ENCODE assay signal across 8 cellular contexts in genomic region chr6:33247977-33248642, GRCh38. TPM values are rescaled to one million over a fixed set of nuclear protein-coding genes. Genes with fewer than 3 reads are reported as not detected.
DNase-seq lines count a peak whose midpoint lies in the region; ATAC-seq lines count a peak whose summit lies in the region.

No MANE protein-coding gene starts in this region.

- DNase-seq in HK-2 (ENCODE audit: unreplicated experiment) = peak; percentile 89
- DNase-seq in NCI-H748 treated with DMSO at 0.1 percent for 48 hours (lab: John Stamatoyannopoulos, UW) = peak; percentile 89
- peak; percentile 89 to 90 for DNase-seq in activated CD4-positive, alpha-beta T cell treated with anti-CD3 and anti-CD28 coated beads, Interleukin-2, amount 50 U/mL, for 24 hours (ENCODE audit: low read depth in 1 of 2, low spot score in 1 of 2)
- DNase-seq in dedifferentiated amniotic fluid mesenchymal stem cell (ENCODE audit: extremely low spot score) = peak; percentile 83
- DNase-seq in left lobe of liver (ENCODE audit: low spot score) = peak; percentile 88
- DNase-seq in stimulated activated CD4-positive, alpha-beta T cell treated with anti-CD3 and anti-CD28 coated beads, Interleukin-1b, Interleukin-23, amount 100 ng/mL, for 48 hours = peak; percentile 90

- peak; percentile 38 for ATAC-seq in GM18502 (IDR thresholded peaks at IDR 0.05; ENCODE audit: poor library complexity, unreplicated experiment)
- ATAC-seq in left lobe of liver = peak; percentile 79
- ATAC-seq in HG02870 (IDR thresholded peaks at IDR 0.05; ENCODE audit: unreplicated experiment) = no peak

RNA-seq across cellular contexts. Expression of gene VPS52, which starts 23.6 kb away (rescaled TPM):
- total RNA-seq in left lobe of liver = 30.2 TPM

RNA-seq across cellular contexts. Expression of gene RPS18, which starts 23.8 kb away (rescaled TPM):
- total RNA-seq in left lobe of liver = 555 TPM

RNA-seq across cellular contexts. Expression of gene B3GALT4, which starts 28.8 kb away (rescaled TPM):
- 1.2 TPM for total RNA-seq in left lobe of liver

RNA-seq across cellular contexts. Expression of gene RING1, which starts 39.8 kb away (rescaled TPM):
- total RNA-seq in left lobe of liver = 19.2 TPM

RNA-seq across cellular contexts. Expression of gene WDR46, which starts 40.9 kb away (rescaled TPM):
- total RNA-seq in left lobe of liver = 17.8 TPM
